Comparison of ENCODE assay signal across 1 cellular context in the genomic region with DNA sequence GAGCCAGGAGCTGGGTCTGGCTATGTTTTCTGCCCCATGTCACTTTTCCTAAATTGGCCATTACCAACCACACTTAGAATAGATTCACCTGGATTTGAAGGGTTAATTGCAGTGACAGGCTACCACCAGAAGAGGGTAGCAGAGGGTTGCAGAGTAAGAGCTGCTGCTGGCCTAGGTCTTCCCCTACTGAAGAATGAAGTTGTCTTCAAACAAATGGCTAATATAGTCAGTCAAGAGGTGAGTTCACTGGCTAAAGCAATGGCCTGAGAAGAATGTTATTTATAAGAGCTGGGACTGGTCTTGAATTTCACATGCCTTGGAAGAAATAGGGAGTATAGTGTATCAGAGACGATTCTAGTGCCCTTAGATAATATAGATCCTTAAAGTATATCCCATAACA.
TF ChIP-seq lines count a peak whose summit lies in the region.

No MANE protein-coding gene starts in this region.

TF ChIP-seq in HepG2, 621 proteins besides CTCF, POLR2A, EP300 and RAD21:
- TF ChIP-seq SMC3 (IDR thresholded peaks at IDR 0.05; ENCODE audit: low read length) (peak; percentile 47; the same call in 1 of the 2 replicates), ZNF652 (CRISPR knock-in tag; IDR thresholded peaks at IDR 0.05; ENCODE audit: borderline replicate concordance, low read depth) (peak; percentile 98), STAG1 (CRISPR knock-in tag; IDR thresholded peaks at IDR 0.05) (peak; percentile 66)
